In the genomic region with DNA sequence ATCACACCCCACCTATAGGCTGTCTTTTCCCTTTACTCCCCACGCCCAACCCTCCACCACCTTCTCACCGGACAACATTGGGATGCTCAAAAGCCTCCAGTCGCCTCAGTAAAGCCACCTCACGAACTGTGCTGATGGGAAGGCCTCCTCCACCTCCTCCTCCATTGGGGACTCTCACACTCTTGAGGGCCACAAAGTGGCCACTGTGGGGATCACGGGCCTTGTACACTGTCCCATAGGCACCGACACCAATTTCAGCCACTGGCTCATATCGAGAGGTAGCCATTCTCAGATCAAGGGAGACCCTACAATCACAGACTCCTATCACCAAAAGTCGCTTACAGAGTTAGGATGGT, we compare ENCODE assay signal across 8 cellular contexts. TPM values are rescaled to one million over a fixed set of nuclear protein-coding genes. Genes with fewer than 3 reads are reported as not detected.
DNase-seq lines count a peak whose midpoint lies in the region; ATAC-seq, FAIRE-seq and TF ChIP-seq lines count a peak whose summit lies in the region.

No MANE protein-coding gene starts in this region.

- DNase-seq in T-helper 2 cell treated with Interferon-gamma antibody and Interleukin-4, amounts not matched to agents 5 μg/mL and 100 μg/mL, for 36 hours (ENCODE audit: low spot score) = no peak
- DNase-seq in T-helper 2 cell (no peak), kidney (peak; percentile 63), substantia nigra (lab: John Stamatoyannopoulos, UW) (no peak)

- H3K9me3 ChIP-seq in kidney (ENCODE audit: control insufficient read depth in 1 of 2, low read length in 2 of 2) = no peaks in the 10 kb centered on the region

- peak overlapping the region; percentile 89 for H3K27ac Mint-ChIP-seq in T-helper 2 cell treated with Interferon-gamma antibody and Interleukin-4, amounts not matched to agents 5 μg/mL and 100 μg/mL, for 36 hours
- H3K27ac Mint-ChIP-seq in activated naive CD8-positive, alpha-beta T cell = peak overlapping the region; percentile 99

- peak overlapping the region; percentile 96 for H3K4me3 Mint-ChIP-seq in T-helper 2 cell treated with Interferon-gamma antibody and Interleukin-4, amounts not matched to agents 5 μg/mL and 100 μg/mL, for 36 hours
- H3K4me3 Mint-ChIP-seq in activated naive CD8-positive, alpha-beta T cell = peak overlapping the region; percentile 99

- peaks cover 6 to 19% of the 10 kb centered on the region in 2 donors for H3K4me1 ChIP-seq in kidney (ENCODE audit: control insufficient read depth in 1 of 2, insufficient read depth in 1 of 2, low read depth in 1 of 2, low read length in 2 of 2)

- peak overlapping the region; percentile 62 to 84 for H3K4me3 ChIP-seq in kidney (ENCODE audit: low read length in 2 of 2)

- peaks cover 43% of the 10 kb centered on the region for H3K4me1 Mint-ChIP-seq in T-helper 2 cell treated with Interferon-gamma antibody and Interleukin-4, amounts not matched to agents 5 μg/mL and 100 μg/mL, for 36 hours (ENCODE audit: low read depth)
- H3K4me1 Mint-ChIP-seq in activated naive CD8-positive, alpha-beta T cell (ENCODE audit: low read depth) = peaks cover 53% of the 10 kb centered on the region

- H3K9me3 Mint-ChIP-seq in T-helper 2 cell treated with Interferon-gamma antibody and Interleukin-4, amounts not matched to agents 5 μg/mL and 100 μg/mL, for 36 hours = no peaks in the 10 kb centered on the region
- no peaks in the 10 kb centered on the region for H3K9me3 Mint-ChIP-seq in activated naive CD8-positive, alpha-beta T cell (ENCODE audit: low read depth)

- intact Hi-C loops in kidney (cut with DNase I) = no loop called here

- H3K36me3 Mint-ChIP-seq in T-helper 2 cell treated with Interferon-gamma antibody and Interleukin-4, amounts not matched to agents 5 μg/mL and 100 μg/mL, for 36 hours (ENCODE audit: low read depth) = peaks cover 41% of the 10 kb centered on the region
- peaks cover 13% of the 10 kb centered on the region for H3K36me3 Mint-ChIP-seq in activated naive CD8-positive, alpha-beta T cell

- peaks cover 7 to 13% of the 10 kb centered on the region in 2 donors for H3K36me3 ChIP-seq in kidney (ENCODE audit: control insufficient read depth in 1 of 2, insufficient read depth in 2 of 2, low read length in 2 of 2)

- no peak for TF ChIP-seq CTCF in kidney (IDR thresholded peaks at IDR 0.05; ENCODE audit: borderline replicate concordance, extremely low read depth, insufficient read depth)

- ATAC-seq in HG02763 (IDR thresholded peaks at IDR 0.05; ENCODE audit: unreplicated experiment) = no peak
- ATAC-seq in HG03139 (IDR thresholded peaks at IDR 0.05; ENCODE audit: unreplicated experiment) = no peak
- no peak for ATAC-seq in HG03135 (IDR thresholded peaks at IDR 0.05; ENCODE audit: unreplicated experiment)

- no peak for FAIRE-seq in kidney (lab: Jason Lieb, UNC)

- H3K27ac ChIP-seq in kidney (ENCODE audit: low read depth in 2 of 2, low read length in 2 of 2) = peak overlapping the region; percentile 61 to 77
- H3K27ac ChIP-seq in substantia nigra (ENCODE audit: low read depth, low read length, poor library complexity, severe bottlenecking) = peak overlapping the region; percentile 87

- H3K27me3 Mint-ChIP-seq in T-helper 2 cell treated with Interferon-gamma antibody and Interleukin-4, amounts not matched to agents 5 μg/mL and 100 μg/mL, for 36 hours (ENCODE audit: low read depth) = peaks cover 3% of the 10 kb centered on the region
- H3K27me3 Mint-ChIP-seq in activated naive CD8-positive, alpha-beta T cell = no peaks in the 10 kb centered on the region

- H3K9ac ChIP-seq in kidney (ENCODE audit: low read length in 2 of 2) = peak overlapping the region; percentile 34 to 86

RNA-seq across cellular contexts. Expression of gene CDK4, which starts 0.7 kb away (rescaled TPM):
- total RNA-seq in kidney = 69.1 TPM
- 118 TPM for polyA plus RNA-seq in kidney (ENCODE audit: insufficient read depth, low read depth, low replicate concordance)

RNA-seq across cellular contexts. Expression of gene MARCHF9, which starts 3.5 kb away (rescaled TPM):
- total RNA-seq in kidney = 22.9 TPM
- polyA plus RNA-seq in kidney (ENCODE audit: insufficient read depth, low read depth, low replicate concordance) = 38.4 TPM

RNA-seq across cellular contexts. Expression of gene TSPAN31, which starts 6.6 kb away (rescaled TPM):
- total RNA-seq in kidney = 53.3 TPM
- polyA plus RNA-seq in kidney (ENCODE audit: insufficient read depth, low read depth, low replicate concordance) = 60.1 TPM

RNA-seq across cellular contexts. Expression of gene AGAP2, which starts 12.9 kb away (rescaled TPM):
- 3.7 TPM for total RNA-seq in kidney
- polyA plus RNA-seq in kidney (ENCODE audit: insufficient read depth, low read depth, low replicate concordance) = 0.13 TPM

RNA-seq across cellular contexts. Expression of gene CYP27B1, which starts 15.5 kb away (rescaled TPM):
- 3.5 TPM for total RNA-seq in kidney
- 33.4 TPM for polyA plus RNA-seq in kidney (ENCODE audit: insufficient read depth, low read depth, low replicate concordance)
